ENCODE assay signal across 1 cellular context in genomic region chr10:4343798-4344370, GRCh38.
TF ChIP-seq lines count a peak whose summit lies in the region.

No MANE protein-coding gene starts in this region.

TF ChIP-seq in IMR-90, 13 proteins besides CTCF, POLR2A, EP300 and RAD21 (continued from another document):
- TF ChIP-seq BHLHE40 (IDR thresholded peaks at IDR 0.05; ENCODE audit: low read depth, low read length) (no peak), MXI1 (IDR thresholded peaks at IDR 0.05; ENCODE audit: borderline replicate concordance, low read depth, low read length) (no peak), SMC3 (IDR thresholded peaks at IDR 0.05; ENCODE audit: low read depth, low read length) (no peak), CHD1 (IDR thresholded peaks at IDR 0.05; ENCODE audit: low read depth, low read length) (no peak)
